Comparison of ENCODE assay signal across 9 cellular contexts in the genomic region with DNA sequence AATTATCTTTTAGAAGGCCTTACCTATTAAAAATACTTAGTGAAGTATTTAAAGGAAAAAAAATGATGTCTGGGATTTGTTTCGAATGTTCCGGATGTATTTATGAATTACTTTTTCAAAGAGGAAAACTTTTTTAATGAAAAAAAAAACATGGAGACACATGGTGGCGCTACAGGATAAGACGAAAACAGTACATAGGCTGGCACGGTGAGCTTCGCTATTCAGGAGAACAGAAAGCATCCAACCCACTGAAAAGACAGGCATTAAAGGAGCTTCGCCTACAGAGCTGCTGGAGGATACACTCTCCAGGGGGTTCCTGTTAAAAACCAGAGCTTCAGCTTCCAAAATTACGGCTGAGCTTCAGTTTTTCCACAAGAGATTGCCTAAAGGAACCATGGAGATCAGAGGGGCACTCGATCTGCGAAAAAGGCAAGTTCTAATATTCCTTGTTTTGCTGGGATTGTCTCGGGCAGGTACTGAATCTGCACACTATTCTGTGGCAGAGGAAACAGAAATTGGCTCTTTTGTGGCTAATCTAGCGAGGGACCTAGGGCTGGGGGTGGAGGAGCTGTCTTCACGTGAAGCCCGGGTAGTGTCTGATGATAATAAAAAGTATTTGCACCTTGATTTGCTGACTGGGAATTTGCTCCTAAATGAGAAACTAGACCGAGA. TPM values are rescaled to one million over a fixed set of nuclear protein-coding genes. Genes with fewer than 3 reads are reported as not detected.
DNase-seq lines count a peak whose midpoint lies in the region; ATAC-seq, FAIRE-seq and TF ChIP-seq lines count a peak whose summit lies in the region.
"Had no signal": no experiment of that assay in that cellular context is flagged by ENCODE, and none has a peak within 500 bp of the region (broad histone marks: within the 10 kb centered on the region; RNA-seq: fewer than 3 reads in every experiment).

A gene (plus strand): TSS at position 232 of the 672 bp plus-strand sequence. CDS start 163 bp downstream, at position 395.

- H3K4me3 Mint-ChIP-seq in CD4-positive, CD25-positive, alpha-beta regulatory T cell: peak within 1 kb of the TSS in 3 of 4 donors; percentile 42 to 53 (median 47)

- H3K4me1 ChIP-seq in CD4-positive, CD25-positive, alpha-beta regulatory T cell (ENCODE audit: control insufficient read depth, insufficient read depth, low read length, poor library complexity, severe bottlenecking): no peaks in the 10 kb centered on the region

- no peak for ATAC-seq in CD4-positive, CD25-positive, alpha-beta regulatory T cell (ENCODE audit: low read depth in 2 of 2)
- ATAC-seq in HG03196 (IDR thresholded peaks at IDR 0.05; ENCODE audit: unreplicated experiment): no peak
- ATAC-seq: naive thymus-derived CD4-positive, alpha-beta T cell had no signal

- peak in 1 of 3 donors; percentile 5 for DNase-seq in CD4-positive, CD25-positive, alpha-beta regulatory T cell
- DNase-seq in HPDE6-E6E7 (ENCODE audit: extremely low spot score) (peak; percentile 49), RCC 7860 (ENCODE audit: low spot score) (peak; percentile 23), fibroblast of villous mesenchyme (ENCODE audit: low read depth) (peak; percentile 27), skeletal muscle cell (ENCODE audit: low read depth) (no peak), mucosa of gallbladder (ENCODE audit: low spot score) (no peak)
- DNase-seq in stimulated activated CD4-positive, alpha-beta T cell treated with anti-CD3 and anti-CD28 coated beads, Interleukin-12 subunit alpha, Interleukin-12 subunit beta, amount 100 ng/mL, for 4 hours: no peak

- H3K4me1 Mint-ChIP-seq in CD4-positive, CD25-positive, alpha-beta regulatory T cell: peaks cover 0 to 5% (median 0%) of the 10 kb centered on the region in 4 donors

- H3K27me3 Mint-ChIP-seq in CD4-positive, CD25-positive, alpha-beta regulatory T cell: peaks cover 18% of the 10 kb centered on the region

- no peaks in the 10 kb centered on the region for H3K36me3 Mint-ChIP-seq in CD4-positive, CD25-positive, alpha-beta regulatory T cell

- peak; percentile 25 for TF ChIP-seq CTCF in fibroblast of villous mesenchyme (IDR thresholded peaks at IDR 0.05; ENCODE audit: insufficient read depth, low read depth, low read length)

- peaks cover 0 to 34% (median 8%) of the 10 kb centered on the region in 7 donors for H3K9me3 Mint-ChIP-seq in CD4-positive, CD25-positive, alpha-beta regulatory T cell

- no peak within 1 kb of the TSS for H3K27ac Mint-ChIP-seq in CD4-positive, CD25-positive, alpha-beta regulatory T cell
- H3K27ac Mint-ChIP-seq: naive thymus-derived CD4-positive, alpha-beta T cell had no signal

- H3K36me3 ChIP-seq in CD4-positive, CD25-positive, alpha-beta regulatory T cell (ENCODE audit: control insufficient read depth, insufficient read depth, low read length): no peaks in the 10 kb centered on the region

- peak; percentile 18 for FAIRE-seq in RCC 7860 (lab: Jason Lieb, UNC)

- peak within 1 kb of the TSS; percentile 24 for H3K4me3 ChIP-seq in CD4-positive, CD25-positive, alpha-beta regulatory T cell (ENCODE audit: low read depth, low read length)
- H3K4me3 ChIP-seq in fibroblast of villous mesenchyme (ENCODE audit: low read depth, low read length): peak within 1 kb of the TSS; percentile 24
- H3K4me3 ChIP-seq in skeletal muscle cell (ENCODE audit: low read depth, low read length): peak within 1 kb of the TSS; percentile 34

- no peak within 1 kb of the TSS for H3K27ac ChIP-seq in CD4-positive, CD25-positive, alpha-beta regulatory T cell (ENCODE audit: insufficient read depth, low read length, poor library complexity, severe bottlenecking)

- peaks cover 8 to 10% of the 10 kb centered on the region in 2 experiments for H3K9me3 ChIP-seq in CD4-positive, CD25-positive, alpha-beta regulatory T cell (ENCODE audit: control insufficient read depth in 2 of 2, low read length in 2 of 2)

- H3K27me3 ChIP-seq in CD4-positive, CD25-positive, alpha-beta regulatory T cell (ENCODE audit: control insufficient read depth, insufficient read depth, low read length): peaks cover 5% of the 10 kb centered on the region

RNA-seq across cellular contexts. Expression of the gene that starts here (rescaled TPM):
- not detected for total RNA-seq in CD4-positive, CD25-positive, alpha-beta regulatory T cell
- polyA plus RNA-seq in CD4-positive, CD25-positive, alpha-beta regulatory T cell: not detected
- 0.32 and 0.43 TPM in 2 replicates for total RNA-seq in fibroblast of villous mesenchyme
- total RNA-seq in mucosa of gallbladder: 9.4 TPM
- total RNA-seq: naive thymus-derived CD4-positive, alpha-beta T cell had no signal
- polyA plus RNA-seq: naive thymus-derived CD4-positive, alpha-beta T cell had no signal

Comparison
In these comparisons a context has a peak if more than half of its experiments do, and no peak if none do; other contexts are left out.
1. Peak in DNase-seq and H3K4me3 ChIP-seq in fibroblast of villous mesenchyme; RNA of the gene not detected or under 1 TPM.
2. DNase-seq: peak in HPDE6-E6E7 (single experiment) and RCC 7860 (single experiment); none in skeletal muscle cell (single experiment), mucosa of gallbladder (single experiment) and stimulated activated CD4-positive, alpha-beta T cell treated with anti-CD3 and anti-CD28 coated beads, Interleukin-12 subunit alpha, Interleukin-12 subunit beta, amount 100 ng/mL, for 4 hours (single experiment).
3. Peak in every context shown above with its lines, with median percentiles within 50 percentile points of each other: H3K4me3 ChIP-seq.